In genomic region chr14:61575751-61576150, GRCh38 we compare ENCODE assay signal across 1 cellular context.
TF ChIP-seq lines count a peak whose summit lies in the region.

No MANE protein-coding gene starts in this region.

TF ChIP-seq in GM23338, 12 proteins besides CTCF, POLR2A, EP300 and RAD21 (continued from another document):
- TF ChIP-seq ZNF462 (CRISPR knock-in tag; IDR thresholded peaks at IDR 0.05) (no peak), ZNF331 (CRISPR knock-in tag; IDR thresholded peaks at IDR 0.05; ENCODE audit: low read depth) (no peak), ZNF114 (CRISPR knock-in tag; IDR thresholded peaks at IDR 0.05) (no peak), EZH2 (IDR thresholded peaks at IDR 0.05; ENCODE audit: low read depth, unreplicated experiment) (no peak), CREB1 (CRISPR knock-in tag; IDR thresholded peaks at IDR 0.05; ENCODE audit: low read depth) (no peak), ETS1 (IDR thresholded peaks at IDR 0.05) (no peak), NANOG (IDR thresholded peaks at IDR 0.05; ENCODE audit: borderline replicate concordance) (no peak), REST (IDR thresholded peaks at IDR 0.05; ENCODE audit: unreplicated experiment) (no peak), POLR2AphosphoS5 (IDR thresholded peaks at IDR 0.05; ENCODE audit: low read depth) (no peak)
